ENCODE assay signal across 29 cellular contexts in genomic region chr9:90861826-90862740, GRCh38.
"Had no signal": no experiment of that assay in that cellular context is flagged by ENCODE, and none has a peak within 500 bp of the region (broad histone marks: within the 10 kb centered on the region; RNA-seq: fewer than 3 reads in every experiment).

No MANE protein-coding gene starts in this region.

- H3K36me3 ChIP-seq: breast epithelium, pancreas, prostate gland had no signal

- H3K27me3 ChIP-seq: breast epithelium, esophagus squamous epithelium, heart right ventricle, left lung, pancreas, tibial nerve had no signal

- H3K4me3 Mint-ChIP-seq: activated T-cell treated with anti-CD3 and anti-CD28 coated beads, Interleukin-2, amount 50 U/mL, for 4 hours; activated T-helper 17 cell treated with anti-CD3 and anti-CD28 coated beads, Interleukin-2, amount 50 U/mL, for 72 hours; nephron; T-helper 2 cell treated with Interferon-gamma antibody and Interleukin-4, amounts not matched to agents 5 μg/mL and 100 μg/mL, for 36 hours had no signal

- DNase-seq: activated CD4-positive, alpha-beta T cell treated with anti-CD3 and anti-CD28 coated beads for 4 hours; activated CD4-positive, alpha-beta T cell treated with anti-CD3 and anti-CD28 coated beads, Interleukin-2, amount 50 U/mL, for 4 hours; activated gamma-delta T cell treated with Interleukin-2 at 50 U/mL for 16 hours; activated naive CD4-positive, alpha-beta T cell treated with anti-CD3 and anti-CD28 coated beads, Interleukin-2, amount 50 U/mL, for 16 hours; activated T-cell treated with anti-CD3 and anti-CD28 coated beads, Interleukin-2, amount 50 U/mL, for 4 hours; amniotic stem cell; central memory CD4-positive, alpha-beta T cell; dermis blood vessel endothelial cell; effector CD4-positive, alpha-beta T cell; esophagus squamous epithelium; foreskin melanocyte; heart right ventricle; left lung; lower lobe of right lung; mucosa of descending colon; pancreas; retina; stimulated activated CD4-positive, alpha-beta T cell treated with anti-CD3 and anti-CD28 coated beads, Interleukin-1b, Interleukin-23, amount 100 ng/mL, for 48 hours; stimulated activated CD4-positive, alpha-beta T cell treated with anti-CD3 and anti-CD28 coated beads, Interleukin-4, amount 100 ng/mL, for 4 hours; stimulated activated CD8-positive, alpha-beta memory T cell treated with anti-CD3 and anti-CD28 coated beads, Interleukin-4, amount 100 ng/mL, for 48 hours; stimulated activated naive CD4-positive, alpha-beta T cell; T-helper 1 cell had no signal

- H3K4me1 Mint-ChIP-seq: nephron had no signal

- H3K4me3 ChIP-seq: breast epithelium, esophagus squamous epithelium, heart right ventricle, left lung, lower lobe of right lung, mucosa of descending colon, pancreas, prostate gland, smooth muscle cell, tibial nerve had no signal

- H3K9me3 ChIP-seq: breast epithelium, esophagus squamous epithelium, heart right ventricle, left lung, lower lobe of right lung, mucosa of descending colon, pancreas, prostate gland, tibial nerve had no signal

- H3K4me1 ChIP-seq: breast epithelium, esophagus squamous epithelium, prostate gland, tibial nerve had no signal

- H3K27ac ChIP-seq: breast epithelium, esophagus squamous epithelium, heart right ventricle, left lung, lower lobe of right lung, pancreas, prostate gland, tibial nerve had no signal

- H3K27ac Mint-ChIP-seq: activated T-helper 17 cell treated with anti-CD3 and anti-CD28 coated beads, Interleukin-2, amount 50 U/mL, for 72 hours; nephron; T-helper 2 cell treated with Interferon-gamma antibody and Interleukin-4, amounts not matched to agents 5 μg/mL and 100 μg/mL, for 36 hours had no signal

- H3K27me3 Mint-ChIP-seq: activated T-helper 17 cell treated with anti-CD3 and anti-CD28 coated beads, Interleukin-2, amount 50 U/mL, for 72 hours had no signal

- H3K9me3 Mint-ChIP-seq: activated T-cell treated with anti-CD3 and anti-CD28 coated beads, Interleukin-2, amount 50 U/mL, for 4 hours; activated T-helper 17 cell treated with anti-CD3 and anti-CD28 coated beads, Interleukin-2, amount 50 U/mL, for 72 hours; nephron; T-helper 2 cell treated with Interferon-gamma antibody and Interleukin-4, amounts not matched to agents 5 μg/mL and 100 μg/mL, for 36 hours had no signal
